Comparison of ENCODE assay signal across 19 cellular contexts in genomic region chr2:221567231-221567760, GRCh38.
"Had no signal": no experiment of that assay in that cellular context is flagged by ENCODE, and none has a peak within 500 bp of the region (broad histone marks: within the 10 kb centered on the region; RNA-seq: fewer than 3 reads in every experiment).

No MANE protein-coding gene starts in this region.

- H3K4me3 Mint-ChIP-seq: activated CD4-positive, alpha-beta T cell treated with anti-CD3 and anti-CD28 coated beads for 36 hours; activated CD8-positive, alpha-beta T cell treated with anti-CD3 and anti-CD28 coated beads for 36 hours; activated naive CD8-positive, alpha-beta T cell treated with anti-CD3 and anti-CD28 coated beads, Interleukin-2, amount 10 ng/mL, durations not matched to agents 7 days and 5 days; activated T-cell treated with anti-CD3 and anti-CD28 coated beads, Interleukin-2, amount 50 U/mL, for 72 hours; dendritic cell treated with granulocyte-macrophage colony-stimulating factor and Interleukin-4, amounts not matched to agents 40 ng/mL and 50 ng/mL, for 4 days had no signal

- H3K27ac Mint-ChIP-seq: activated CD4-positive, alpha-beta T cell treated with anti-CD3 and anti-CD28 coated beads for 36 hours; activated CD8-positive, alpha-beta T cell treated with anti-CD3 and anti-CD28 coated beads for 36 hours; activated naive CD8-positive, alpha-beta T cell treated with anti-CD3 and anti-CD28 coated beads, Interleukin-2, amount 10 ng/mL, durations not matched to agents 7 days and 5 days; activated T-cell treated with anti-CD3 and anti-CD28 coated beads, Interleukin-2, amount 50 U/mL, for 72 hours; dendritic cell treated with granulocyte-macrophage colony-stimulating factor and Interleukin-4, amounts not matched to agents 40 ng/mL and 50 ng/mL, for 4 days had no signal

- H3K36me3 Mint-ChIP-seq: activated naive CD8-positive, alpha-beta T cell treated with anti-CD3 and anti-CD28 coated beads, Interleukin-2, amount 10 ng/mL, durations not matched to agents 7 days and 5 days had no signal

- ATAC-seq: activated CD4-positive, alpha-beta T cell treated with anti-CD3 and anti-CD28 coated beads for 36 hours; activated CD8-positive, alpha-beta T cell treated with anti-CD3 and anti-CD28 coated beads for 36 hours; activated T-cell treated with anti-CD3 and anti-CD28 coated beads, Interleukin-2, amount 50 U/mL, for 72 hours; esophagus mucosa; left colon; naive thymus-derived CD4-positive, alpha-beta T cell; psoas muscle; right lobe of liver; T-cell had no signal

- H3K36me3 ChIP-seq: right lobe of liver had no signal

- DNase-seq: activated CD4-positive, alpha-beta T cell treated with anti-CD3 and anti-CD28 coated beads for 36 hours; activated CD8-positive, alpha-beta memory T cell treated with anti-CD3 and anti-CD28 coated beads, Interleukin-2, amount 50 U/mL, for 4 hours; activated CD8-positive, alpha-beta T cell treated with anti-CD3 and anti-CD28 coated beads for 36 hours; activated naive CD8-positive, alpha-beta T cell treated with anti-CD3 and anti-CD28 coated beads, Interleukin-2, amount 10 ng/mL, durations not matched to agents 7 days and 5 days; activated T-cell treated with anti-CD3 and anti-CD28 coated beads, Interleukin-2, amount 50 U/mL, for 72 hours; cerebellar nuclear complex; left colon; naive thymus-derived CD4-positive, alpha-beta T cell; psoas muscle; right lobe of liver; spleen; stimulated activated CD4-positive, alpha-beta T cell treated with anti-CD3 and anti-CD28 coated beads, Interleukin-1b, Interleukin-23, amount 100 ng/mL, for 48 hours; stimulated activated naive CD4-positive, alpha-beta T cell; substantia nigra; T-cell; T1000 had no signal

- H3K9me3 Mint-ChIP-seq: activated CD8-positive, alpha-beta T cell treated with anti-CD3 and anti-CD28 coated beads for 36 hours; activated naive CD8-positive, alpha-beta T cell treated with anti-CD3 and anti-CD28 coated beads, Interleukin-2, amount 10 ng/mL, durations not matched to agents 7 days and 5 days; activated T-cell treated with anti-CD3 and anti-CD28 coated beads, Interleukin-2, amount 50 U/mL, for 72 hours; dendritic cell treated with granulocyte-macrophage colony-stimulating factor and Interleukin-4, amounts not matched to agents 40 ng/mL and 50 ng/mL, for 4 days; naive thymus-derived CD4-positive, alpha-beta T cell; T-cell had no signal

- H3K4me3 ChIP-seq: lung, psoas muscle, right lobe of liver, spleen had no signal

- H3K27ac ChIP-seq: psoas muscle, right lobe of liver, spleen had no signal
